ENCODE assay signal across 8 cellular contexts in genomic region chr3:136250862-136251460, GRCh38. TPM values are rescaled to one million over a fixed set of nuclear protein-coding genes. Genes with fewer than 3 reads are reported as not detected.
DNase-seq lines count a peak whose midpoint lies in the region; ATAC-seq, FAIRE-seq and TF ChIP-seq lines count a peak whose summit lies in the region.

No MANE protein-coding gene starts in this region.

- CTCF ChIA-PET in WTC11 (lab: Charles Lee), result interaction anchor here (0.7 to 1.8 kb wide), 6 partner anchors 25 to 72 kb away, joined by 4 to 5 read pairs (median 4); partner anchors contain the start of gene MSL2
- CTCF ChIA-PET in HepG2 (lab: Yijun Ruan, JAX; ENCODE audit: low intra/inter-chr PET ratio, low total read pairs), result no interaction called here

- ATAC-seq in WTC11 (peak; percentile 3; the same call in 1 of the 2 replicates), HepG2 (peak; percentile 49), HG02884 (IDR thresholded peaks at IDR 0.05; ENCODE audit: unreplicated experiment) (no peak)

- TF ChIP-seq EP300 in HepG2 (IDR thresholded peaks at IDR 0.05; ENCODE audit: low read depth in 2 of 2, low read length in 2 of 2), result no peak
- no peak for TF ChIP-seq EP300 in HepG2 (CRISPR knock-in tag; IDR thresholded peaks at IDR 0.05; ENCODE audit: borderline replicate concordance)

- DNase-seq in D341Med (ENCODE audit: low spot score) (peak; percentile 61), H4 (ENCODE audit: low spot score) (peak; percentile 33), NCI-H1694 (lab: John Stamatoyannopoulos, UW) (peak; percentile 32), WTC11 (ENCODE audit: low spot score) (peak; percentile 20), dermis microvascular lymphatic vessel endothelial cell (ENCODE audit: low read depth in 2 of 2) (peak; percentile 34 to 57), HepG2 (ENCODE audit: low spot score) (peak; percentile 64)
- DNase-seq in stimulated activated CD4-positive, alpha-beta T cell treated with anti-CD3 and anti-CD28 coated beads, Interleukin-4, amount 100 ng/mL, for 24 hours, result peak; percentile 15

- in situ Hi-C loops in HepG2 (cut with HindIII; ENCODE audit: extremely low pct_ligation_motif_present, low pct_unique_long_range_greater_than_20kb), result no loop called here

- TF ChIP-seq CTCF in WTC11 (IDR thresholded peaks at IDR 0.05) (no peak), HepG2 (CRISPR knock-in tag; IDR thresholded peaks at IDR 0.05) (peak; percentile 72)

- H3K9me3 ChIP-seq in HepG2 (ENCODE audit: low read length), result no peaks in the 10 kb centered on the region

- peak overlapping the region; percentile 99 for H3K27ac Mint-ChIP-seq in WTC11

- TF ChIP-seq POLR2A in HepG2 (IDR thresholded peaks at IDR 0.05; ENCODE audit: insufficient read depth in 1 of 2, low read depth in 2 of 2, low read length in 2 of 2), result no peak

- peak overlapping the region; percentile 54 to 77 (median 72) for H3K4me3 ChIP-seq in HepG2 (replicated peaks in 1 of 3; ENCODE audit: insufficient read depth in 1 of 3, low read depth in 2 of 3, low read length in 3 of 3)

- H3K4me1 Mint-ChIP-seq in WTC11, result peaks cover 38% of the 10 kb centered on the region

- peaks cover 66% of the 10 kb centered on the region for H3K4me1 ChIP-seq in HepG2 (ENCODE audit: insufficient read depth, low read length)

- no peaks in the 10 kb centered on the region for H3K27me3 Mint-ChIP-seq in WTC11 (ENCODE audit: low read depth)

- peak overlapping the region; percentile 95 for H3K27ac ChIP-seq in HepG2 (ENCODE audit: extremely low read length, insufficient read depth, low read length)

- TF ChIP-seq RAD21 in HepG2 (CRISPR knock-in tag; IDR thresholded peaks at IDR 0.05), result peak; percentile 33

- H3K79me2 ChIP-seq in HepG2 (ENCODE audit: insufficient read depth, low read length), result peaks cover 33% of the 10 kb centered on the region

- WGBS in HepG2 (ENCODE audit: low lambda C conversion rate), result 6% methylated on average over 19 of the region's 19 CpGs

- no peaks in the 10 kb centered on the region for H3K27me3 ChIP-seq in HepG2 (ENCODE audit: control insufficient read depth in 1 of 2, insufficient read depth in 2 of 2, low read length in 2 of 2)

- TSS peak; percentile 81 for BruUV-seq in HepG2 (replicated peaks; lab: Mats Ljungman, UMichigan)

- 0 out of 5 replicates have a peak, but pooled peaks cover 0 to under 1% of the 10 kb centered on the region in 2 experiments for H3K36me3 ChIP-seq in HepG2 (replicated peaks in 1 of 2; ENCODE audit: control insufficient read depth in 1 of 2, insufficient read depth in 2 of 2, low read length in 2 of 2)

- peak; percentile 59 for FAIRE-seq in HepG2 (lab: Jason Lieb, UNC)

- H4K20me1 ChIP-seq in HepG2 (ENCODE audit: insufficient read depth, low read length), result no peaks in the 10 kb centered on the region

- H3K9ac ChIP-seq in HepG2 (ENCODE audit: insufficient read depth, low read depth, low read length), result peak overlapping the region; percentile 86

- intact Hi-C loops in HepG2 (cut with micrococcal nuclease; ENCODE audit: unreplicated experiment), result loop anchor here (1.0 to 5.0 kb wide), 2 partner anchors 55 to 174 kb away; partner anchors contain the start of gene MSL2

- POLR2A ChIA-PET in WTC11 (lab: Charles Lee), result interaction anchor here (1.7 to 2.1 kb wide), 2 partner anchors 55 to 56 kb away, joined by 3 to 9 read pairs; partner anchors contain the start of gene MSL2
- POLR2A ChIA-PET in HepG2 (lab: Yijun Ruan, JAX), result interaction anchor here (0.9 to 6.6 kb wide), 6 partner anchors 12 to 501 kb away, joined by 3 to 131 read pairs (median 8); partner anchors contain the start of genes MSL2 and STAG1

- H3K36me3 Mint-ChIP-seq in WTC11, result peaks cover 4% of the 10 kb centered on the region

- H3K9me3 Mint-ChIP-seq in WTC11, result no peaks in the 10 kb centered on the region

- H2AFZ ChIP-seq in HepG2 (ENCODE audit: low read length), result no peak overlapping the region

- peak overlapping the region; percentile 83 for H3K4me2 ChIP-seq in HepG2 (ENCODE audit: low read depth, low read length)

- peak overlapping the region; percentile 81 for H3K4me3 Mint-ChIP-seq in WTC11

TF ChIP-seq in WTC11, 78 proteins besides CTCF, POLR2A, EP300 and RAD21 (continues in another document):
- TF ChIP-seq ETV6 (CRISPR knock-in tag; IDR thresholded peaks at IDR 0.05) (0 out of 2 replicates have a peak, but pooled peaks have one; percentile 12), ZNF416 (CRISPR knock-in tag; IDR thresholded peaks at IDR 0.05) (no peak), TCF7 (CRISPR knock-in tag; IDR thresholded peaks at IDR 0.05; ENCODE audit: low read depth) (no peak), MAX (CRISPR knock-in tag; IDR thresholded peaks at IDR 0.05) (peak; percentile 67; the same call in 1 of the 2 replicates), SMAD4 (CRISPR knock-in tag; IDR thresholded peaks at IDR 0.05) (no peak), SOX15 (CRISPR knock-in tag; IDR thresholded peaks at IDR 0.05) (no peak)

TF ChIP-seq in HepG2, 621 proteins besides CTCF, POLR2A, EP300 and RAD21 (continues in another document):
- no peak for TF ChIP-seq MBD4 (IDR thresholded peaks at IDR 0.05; ENCODE audit: borderline replicate concordance, low read length)
- peak; percentile 83 for TF ChIP-seq TSC22D2 (CRISPR knock-in tag; IDR thresholded peaks at IDR 0.05; ENCODE audit: borderline replicate concordance)
- no peak for TF ChIP-seq ZNF3 (CRISPR knock-in tag; IDR thresholded peaks at IDR 0.05)
- TF ChIP-seq ZNF484 (CRISPR knock-in tag; IDR thresholded peaks at IDR 0.05; ENCODE audit: borderline replicate concordance, low read depth), result peak; percentile 87; the same call in 1 of the 2 replicates
- no peak for TF ChIP-seq GTF3A (CRISPR knock-in tag; conservative IDR thresholded peaks at IDR 0.05)
- TF ChIP-seq ZSCAN9 (CRISPR knock-in tag; IDR thresholded peaks at IDR 0.05; ENCODE audit: borderline replicate concordance), result peak; percentile 95

RNA-seq across cellular contexts. Expression of gene PCCB, which starts 0.8 kb away (rescaled TPM):
- 71.4 and 73.2 TPM in 2 replicates for total RNA-seq in H4 (2014; rRNA removed; shearing (Covaris generic))
- total RNA-seq in WTC11 (2021) (69.0 to 77.2 TPM (median 72.1 TPM) in 3 replicates), dermis microvascular lymphatic vessel endothelial cell (46.9 and 48.3 TPM in 2 replicates), HepG2 (2016; rRNA removed; fragmentation: Illumina TruSeq; extraction: Trizol) (88.7 and 92.6 TPM in 2 replicates)
- 12.6 and 13.9 TPM in 2 replicates for total RNA-seq in HepG2 (2016; cell fraction: cytosol; rRNA removed; fragmentation: Illumina TruSeq; extraction: Trizol; ENCODE audit: low read depth)
- 86.2 and 86.5 TPM in 2 replicates for total RNA-seq in HepG2 (2016; cell fraction: insoluble cytoplasmic fraction; rRNA removed; fragmentation: Illumina TruSeq; extraction: Trizol)
- total RNA-seq in HepG2 (2016; cell fraction: membrane; rRNA removed; fragmentation: Illumina TruSeq; extraction: Trizol), result 18.4 and 19.4 TPM in 2 replicates
- 39.0 and 46.0 TPM in 2 replicates for total RNA-seq in HepG2 (2016; cell fraction: nucleus; rRNA removed; fragmentation: Illumina TruSeq; extraction: Trizol)
- polyA plus RNA-seq in HepG2 (2011; rRNA removed), result 65.7 and 84.1 TPM in 2 replicates
- 73.5 and 80.5 TPM in 2 replicates for polyA plus RNA-seq in HepG2 (2011; cell fraction: cytosol; rRNA removed)
- 32.3 and 33.5 TPM in 2 replicates for polyA plus RNA-seq in HepG2 (2011; cell fraction: nucleus; rRNA removed)
- polyA plus RNA-seq in HepG2 (2012), result 46.3 and 51.2 TPM in 2 replicates
- 8.8 and 9.8 TPM in 2 replicates for polyA plus RNA-seq in HepG2 (2016; cell fraction: cytosol; fragmentation: Illumina TruSeq; extraction: Trizol; ENCODE audit: low read depth)
- polyA plus RNA-seq in HepG2 (2016; cell fraction: insoluble cytoplasmic fraction; fragmentation: Illumina TruSeq; extraction: Trizol; ENCODE audit: low read depth), result 79.0 and 82.3 TPM in 2 replicates
- polyA plus RNA-seq in HepG2 (2016; cell fraction: membrane; fragmentation: Illumina TruSeq; extraction: Trizol; ENCODE audit: low read depth), result 12.1 and 16.2 TPM in 2 replicates
- 48.2 and 50.0 TPM in 2 replicates for polyA plus RNA-seq in HepG2 (2016; cell fraction: nucleus; fragmentation: Illumina TruSeq; extraction: Trizol; ENCODE audit: insufficient read depth, low read depth)
- 84.6 and 96.9 TPM in 2 replicates for polyA minus RNA-seq in HepG2 (2011; rRNA and poly(A)+ RNA removed; ENCODE audit: low replicate concordance)
- polyA minus RNA-seq in HepG2 (2011; cell fraction: cytosol; rRNA and poly(A)+ RNA removed), result 40.2 and 42.1 TPM in 2 replicates
- 25.9 and 27.0 TPM in 2 replicates for polyA minus RNA-seq in HepG2 (2011; cell fraction: nucleus; rRNA and poly(A)+ RNA removed)

RNA-seq across cellular contexts. Expression of gene MSL2, which starts 54.8 kb away (rescaled TPM):
- 12.7 and 38.6 TPM in 2 replicates for total RNA-seq in H4 (2014; rRNA removed; shearing (Covaris generic))
- 36.7 to 38.2 TPM (median 37.8 TPM) in 3 replicates for total RNA-seq in WTC11 (2021)
- 8.7 and 10.5 TPM in 2 replicates for total RNA-seq in dermis microvascular lymphatic vessel endothelial cell
- total RNA-seq in HepG2 (2016; rRNA removed; fragmentation: Illumina TruSeq; extraction: Trizol), result 11.7 and 17.1 TPM in 2 replicates
- 1.8 and 2.0 TPM in 2 replicates for total RNA-seq in HepG2 (2016; cell fraction: cytosol; rRNA removed; fragmentation: Illumina TruSeq; extraction: Trizol; ENCODE audit: low read depth)
- total RNA-seq in HepG2 (2016; cell fraction: insoluble cytoplasmic fraction; rRNA removed; fragmentation: Illumina TruSeq; extraction: Trizol), result 10.6 and 15.3 TPM in 2 replicates
- total RNA-seq in HepG2 (2016; cell fraction: membrane; rRNA removed; fragmentation: Illumina TruSeq; extraction: Trizol), result 8.2 and 11.6 TPM in 2 replicates
- 17.1 and 20.1 TPM in 2 replicates for total RNA-seq in HepG2 (2016; cell fraction: nucleus; rRNA removed; fragmentation: Illumina TruSeq; extraction: Trizol)
- 4.8 and 6.9 TPM in 2 replicates for polyA plus RNA-seq in HepG2 (2011; rRNA removed)
- 2.3 and 3.2 TPM in 2 replicates for polyA plus RNA-seq in HepG2 (2011; cell fraction: cytosol; rRNA removed)
- polyA plus RNA-seq in HepG2 (2011; cell fraction: nucleus; rRNA removed), result 5.1 and 5.2 TPM in 2 replicates
- 12.3 and 16.1 TPM in 2 replicates for polyA plus RNA-seq in HepG2 (2012)
- 0.44 and 0.52 TPM in 2 replicates for polyA plus RNA-seq in HepG2 (2016; cell fraction: cytosol; fragmentation: Illumina TruSeq; extraction: Trizol; ENCODE audit: low read depth)
- 11.7 and 11.8 TPM in 2 replicates for polyA plus RNA-seq in HepG2 (2016; cell fraction: insoluble cytoplasmic fraction; fragmentation: Illumina TruSeq; extraction: Trizol; ENCODE audit: low read depth)
- 3.9 and 4.0 TPM in 2 replicates for polyA plus RNA-seq in HepG2 (2016; cell fraction: membrane; fragmentation: Illumina TruSeq; extraction: Trizol; ENCODE audit: low read depth)
- polyA plus RNA-seq in HepG2 (2016; cell fraction: nucleus; fragmentation: Illumina TruSeq; extraction: Trizol; ENCODE audit: insufficient read depth, low read depth), result 21.5 and 22.8 TPM in 2 replicates
- 10.5 and 12.2 TPM in 2 replicates for polyA minus RNA-seq in HepG2 (2011; rRNA and poly(A)+ RNA removed; ENCODE audit: low replicate concordance)
- 7.3 and 8.4 TPM in 2 replicates for polyA minus RNA-seq in HepG2 (2011; cell fraction: cytosol; rRNA and poly(A)+ RNA removed)
- polyA minus RNA-seq in HepG2 (2011; cell fraction: nucleus; rRNA and poly(A)+ RNA removed), result 20.3 and 20.6 TPM in 2 replicates
